8 cellular contexts compared by ENCODE assay signal in genomic region chr3:52385157-52385556, GRCh38. TPM values are rescaled to one million over a fixed set of nuclear protein-coding genes. Genes with fewer than 3 reads are reported as not detected.
DNase-seq lines count a peak whose midpoint lies in the region; ATAC-seq and TF ChIP-seq lines count a peak whose summit lies in the region.

No MANE protein-coding gene starts in this region.

- peak overlapping the region; percentile 21 for H3K9ac ChIP-seq in NT2/D1 (ENCODE audit: insufficient read length, low read depth)

- no peaks in the 10 kb centered on the region for H3K4me1 Mint-ChIP-seq in type B pancreatic cell (ENCODE audit: unreplicated experiment)

- H3K4me3 ChIP-seq in NT2/D1 (ENCODE audit: insufficient read length, low read depth) (no peak overlapping the region), epithelial cell of esophagus (ENCODE audit: low read length) (no peak overlapping the region), aorta (ENCODE audit: low read length in 2 of 2) (no peak overlapping the region)
- H3K4me3 ChIP-seq in effector memory CD4-positive, alpha-beta T cell (ENCODE audit: insufficient read depth, low read depth, low read length, poor library complexity, severe bottlenecking), result no peak overlapping the region

- no peak overlapping the region for H3K27ac ChIP-seq in aorta (ENCODE audit: low read depth in 1 of 2, low read length in 2 of 2)
- no peak overlapping the region for H3K27ac ChIP-seq in effector memory CD4-positive, alpha-beta T cell (ENCODE audit: insufficient read depth, low read length, poor library complexity, severe bottlenecking)

- peak; percentile 73 for TF ChIP-seq CTCF in GM12874 (IDR thresholded peaks at IDR 0.05; ENCODE audit: insufficient read depth, low read depth, low read length)
- TF ChIP-seq CTCF in epithelial cell of esophagus (IDR thresholded peaks at IDR 0.05; ENCODE audit: insufficient read depth, low read depth, low read length, missing control alignments), result peak; percentile 67
- peak; percentile 70 for TF ChIP-seq CTCF in type B pancreatic cell (conservative IDR thresholded peaks at IDR 0.05)

- no peaks in the 10 kb centered on the region for H3K36me3 Mint-ChIP-seq in type B pancreatic cell

- WGBS in aorta, 2 donors, result 66 to 72% methylated on average over 10 of the region's 10 CpGs

- H3K9me3 ChIP-seq in NT2/D1 (ENCODE audit: insufficient read depth, low read length) (no peaks in the 10 kb centered on the region), aorta (ENCODE audit: control insufficient read depth, low read length) (no peaks in the 10 kb centered on the region)
- no peaks in the 10 kb centered on the region for H3K9me3 ChIP-seq in effector memory CD4-positive, alpha-beta T cell (ENCODE audit: control insufficient read depth, low read length)

- in situ Hi-C loops in ACHN (cut with HindIII; ENCODE audit: low pct_ligation_motif_present, low pct_unique_long_range_greater_than_20kb, low sequenced_read_pairs), result no loop called here

- no peak overlapping the region for H3K4me3 Mint-ChIP-seq in type B pancreatic cell

- no peak for ATAC-seq in aorta (ENCODE audit: low FRiP score)

- H3K27ac Mint-ChIP-seq in type B pancreatic cell, result no peak overlapping the region

- H3K9me3 Mint-ChIP-seq in type B pancreatic cell, result no peaks in the 10 kb centered on the region

- intact Hi-C loops in aorta (cut with DNase I), result no loop called here

- no peaks in the 10 kb centered on the region for H3K36me3 ChIP-seq in NT2/D1 (ENCODE audit: insufficient read depth, insufficient read length, low read length)
- H3K36me3 ChIP-seq in aorta (ENCODE audit: control insufficient read depth in 1 of 2, insufficient read depth in 2 of 2, low read length in 1 of 2), result no peaks in the 10 kb centered on the region
- H3K36me3 ChIP-seq in effector memory CD4-positive, alpha-beta T cell (ENCODE audit: control insufficient read depth, insufficient read depth, low read length), result peaks cover 18% of the 10 kb centered on the region

- DNase-seq in ACHN (peak; percentile 59), NT2/D1 (ENCODE audit: low read depth, low spot score) (peak; percentile 63), epithelial cell of esophagus (ENCODE audit: low read depth) (peak; percentile 63), type B pancreatic cell (ENCODE audit: extremely low spot score, unreplicated experiment) (no peak), aorta (no peak), midbrain (lab: John Stamatoyannopoulos, UW) (no peak)
- no peak for DNase-seq in effector memory CD4-positive, alpha-beta T cell

- H3K4me1 ChIP-seq in NT2/D1 (ENCODE audit: insufficient read depth, insufficient read length) (peaks cover 6% of the 10 kb centered on the region), aorta (ENCODE audit: control insufficient read depth in 1 of 2, insufficient read depth in 2 of 2, low read length in 2 of 2) (no peaks in the 10 kb centered on the region)
- H3K4me1 ChIP-seq in effector memory CD4-positive, alpha-beta T cell (ENCODE audit: control insufficient read depth, insufficient read depth, low read length, poor library complexity, severe bottlenecking), result no peaks in the 10 kb centered on the region

- H3K27me3 Mint-ChIP-seq in type B pancreatic cell, result no peaks in the 10 kb centered on the region

- peaks cover 3% of the 10 kb centered on the region for H3K27me3 ChIP-seq in NT2/D1 (ENCODE audit: insufficient read depth, insufficient read length)
- no peaks in the 10 kb centered on the region for H3K27me3 ChIP-seq in aorta (ENCODE audit: control insufficient read depth in 1 of 2, insufficient read depth in 2 of 2, low read length in 1 of 2)
- H3K27me3 ChIP-seq in effector memory CD4-positive, alpha-beta T cell (replicated peaks; ENCODE audit: control insufficient read depth, insufficient read depth, low read length, poor library complexity, severe bottlenecking), result no peaks in the 10 kb centered on the region

RNA-seq across cellular contexts. Expression of gene BAP1, which starts 24.7 kb away (rescaled TPM):
- total RNA-seq in type B pancreatic cell (ENCODE audit: low replicate concordance) (80.9 and 106 TPM in 2 replicates), aorta (10 to 100 TPM; 62.7 to 74.4 TPM)
- 10 to 100 TPM; 29.4 to 99.6 TPM for polyA plus RNA-seq in aorta

RNA-seq across cellular contexts. Expression of gene PHF7, which starts 25.3 kb away (rescaled TPM):
- total RNA-seq in type B pancreatic cell (ENCODE audit: low replicate concordance), result 3.9 and 8.2 TPM in 2 replicates
- 1 to 10 TPM; 7.7 to 8.0 TPM for total RNA-seq in aorta
- polyA plus RNA-seq in aorta, result 1 to 10 TPM; 7.1 to 8.5 TPM

RNA-seq across cellular contexts. Expression of gene SEMA3G, which starts 59.7 kb away (rescaled TPM):
- total RNA-seq in type B pancreatic cell (ENCODE audit: low replicate concordance) (0.45 and 0.77 TPM in 2 replicates), aorta (10 to 100 TPM; 12.5 to 23.8 TPM)
- polyA plus RNA-seq in aorta, result under 1 TPM in 1 of 2 donors, not detected in 1; 0.26 TPM

Comparison
In these comparisons a context has a peak if more than half of its experiments do, and no peak if none do; other contexts are left out.
1. DNase-seq: peak in ACHN (single experiment), NT2/D1 (single experiment) and epithelial cell of esophagus (single experiment); none in type B pancreatic cell (single experiment), aorta (0 of 2), effector memory CD4-positive, alpha-beta T cell (0 of 3) and midbrain (single experiment).
2. Peak in every context shown above with its lines, with median percentiles within 50 percentile points of each other: CTCF ChIP-seq.